Comparison of ENCODE assay signal across 18 cellular contexts in genomic region chr1:113320272-113320671, GRCh38.
DNase-seq lines count a peak whose midpoint lies in the region; TF ChIP-seq lines count a peak whose summit lies in the region.
"Had no signal": no experiment of that assay in that cellular context is flagged by ENCODE, and none has a peak within 500 bp of the region (broad histone marks: within the 10 kb centered on the region; RNA-seq: fewer than 3 reads in every experiment).

No MANE protein-coding gene starts in this region.

- H3K4me1 ChIP-seq in transverse colon (peaks cover 0 to 18% (median 11%) of the 10 kb centered on the region in 4 donors), Karpas-422 (ENCODE audit: low read length) (no peaks in the 10 kb centered on the region)
- H3K4me1 ChIP-seq: right lobe of liver had no signal

- H3K27ac ChIP-seq in transverse colon = peak overlapping the region in 3 of 4 donors; percentile 30 to 46 (median 40)
- no peak overlapping the region for H3K27ac ChIP-seq in Karpas-422 (ENCODE audit: low read length)
- H3K27ac ChIP-seq: gastroesophageal sphincter, right lobe of liver had no signal

- H3K27me3 Mint-ChIP-seq in activated T-helper 1 cell treated with anti-CD3 and anti-CD28 coated beads, Interleukin-12 subunit alpha, Interleukin-12 subunit beta, Interleukin-2, Interleukin-4 antibody, amounts not matched to agents 30 ng/mL and 10 ng/mL and 1 ng/mL, durations not matched to agents 14 hours and 24 hours and 36 hours (ENCODE audit: insufficient read depth) = no peaks in the 10 kb centered on the region
- H3K27me3 Mint-ChIP-seq: dendritic cell treated with granulocyte-macrophage colony-stimulating factor and Interleukin-4, amounts not matched to agents 40 ng/mL and 50 ng/mL, for 4 days had no signal

- H4K20me1 ChIP-seq in Karpas-422 (ENCODE audit: insufficient read depth, low read depth, low read length) = no peaks in the 10 kb centered on the region

- in situ Hi-C loops in transverse colon (cut with MboI; ENCODE audit: low pct_ligation_motif_present in 1 of 4, low pct_unique_long_range_greater_than_20kb in 1 of 4, low sequenced_read_pairs in 3 of 4) = no loop called here

- H3K9me3 Mint-ChIP-seq in activated T-helper 1 cell treated with anti-CD3 and anti-CD28 coated beads, Interleukin-12 subunit alpha, Interleukin-12 subunit beta, Interleukin-2, Interleukin-4 antibody, amounts not matched to agents 30 ng/mL and 10 ng/mL and 1 ng/mL, durations not matched to agents 14 hours and 24 hours and 36 hours = no peaks in the 10 kb centered on the region
- H3K9me3 Mint-ChIP-seq: dendritic cell treated with granulocyte-macrophage colony-stimulating factor and Interleukin-4, amounts not matched to agents 40 ng/mL and 50 ng/mL, for 4 days had no signal

- TF ChIP-seq CTCF in epithelial cell of proximal tubule (conservative IDR thresholded peaks at IDR 0.05; ENCODE audit: low read depth, low read length) = no peak
- no peak for TF ChIP-seq CTCF in transverse colon (IDR thresholded peaks at IDR 0.05)

- H3K9me3 ChIP-seq in transverse colon (no peaks in the 10 kb centered on the region), Karpas-422 (ENCODE audit: low read length) (no peaks in the 10 kb centered on the region)
- H3K9me3 ChIP-seq: gastroesophageal sphincter, right lobe of liver had no signal

- H3K9me2 ChIP-seq in Karpas-422 (replicated peaks; ENCODE audit: insufficient read depth, low read length) = no peaks in the 10 kb centered on the region

- H3K27me3 ChIP-seq in transverse colon (no peaks in the 10 kb centered on the region), Karpas-422 (ENCODE audit: low read length) (no peaks in the 10 kb centered on the region)
- H3K27me3 ChIP-seq: gastroesophageal sphincter, right lobe of liver had no signal

- DNase-seq in NCI-H2171 treated with DMSO at 0.1 percent for 48 hours (lab: John Stamatoyannopoulos, UW) (peak; percentile 41), NCI-H2171 (lab: John Stamatoyannopoulos, UW) (no peak), NCI-H748 (lab: John Stamatoyannopoulos, UW; ENCODE audit: unreplicated experiment) (peak; percentile 70), epithelial cell of proximal tubule (ENCODE audit: low read depth) (peak; percentile 36), transverse colon (no peak), Karpas-422 (no peak), ureter (ENCODE audit: low spot score) (no peak)
- no peak for DNase-seq in activated T-helper 1 cell treated with anti-CD3 and anti-CD28 coated beads, Interleukin-12 subunit alpha, Interleukin-12 subunit beta, Interleukin-2, Interleukin-4 antibody, amounts not matched to agents 30 ng/mL and 10 ng/mL and 1 ng/mL, durations not matched to agents 14 hours and 24 hours and 36 hours (ENCODE audit: low spot score)
- DNase-seq: activated CD8-positive, alpha-beta memory T cell treated with anti-CD3 and anti-CD28 coated beads for 24 hours; activated naive CD8-positive, alpha-beta T cell treated with anti-CD3 and anti-CD28 coated beads for 36 hours; C1 segment of cervical spinal cord; erythroblast; left ventricle myocardium superior; NCI-H446; right lobe of liver; stimulated activated naive CD4-positive, alpha-beta T cell had no signal

- TF ChIP-seq EP300 in transverse colon (IDR thresholded peaks at IDR 0.05; ENCODE audit: low read depth) = no peak

- no peak overlapping the region for H3K4me2 ChIP-seq in Karpas-422 (ENCODE audit: low read depth, low read length, poor library complexity, severe bottlenecking)

- no peak for TF ChIP-seq POLR2A in transverse colon (IDR thresholded peaks at IDR 0.05)

- H3K36me3 Mint-ChIP-seq in activated T-helper 1 cell treated with anti-CD3 and anti-CD28 coated beads, Interleukin-12 subunit alpha, Interleukin-12 subunit beta, Interleukin-2, Interleukin-4 antibody, amounts not matched to agents 30 ng/mL and 10 ng/mL and 1 ng/mL, durations not matched to agents 14 hours and 24 hours and 36 hours (ENCODE audit: low read depth) = no peaks in the 10 kb centered on the region
- H3K36me3 Mint-ChIP-seq: activated naive CD8-positive, alpha-beta T cell treated with anti-CD3 and anti-CD28 coated beads for 36 hours had no signal

- no peaks in the 10 kb centered on the region for H3K4me1 Mint-ChIP-seq in activated T-helper 1 cell treated with anti-CD3 and anti-CD28 coated beads, Interleukin-12 subunit alpha, Interleukin-12 subunit beta, Interleukin-2, Interleukin-4 antibody, amounts not matched to agents 30 ng/mL and 10 ng/mL and 1 ng/mL, durations not matched to agents 14 hours and 24 hours and 36 hours (ENCODE audit: low read depth)
- H3K4me1 Mint-ChIP-seq: activated naive CD8-positive, alpha-beta T cell treated with anti-CD3 and anti-CD28 coated beads for 36 hours had no signal

- H3K79me2 ChIP-seq in Karpas-422 (ENCODE audit: low read length) = no peaks in the 10 kb centered on the region

- intact Hi-C loops in transverse colon (cut with DNase I; ENCODE audit: low total_unique reads) = no loop called here
- intact Hi-C loops in activated T-helper 1 cell treated with anti-CD3 and anti-CD28 coated beads, Interleukin-12 subunit alpha, Interleukin-12 subunit beta, Interleukin-2, Interleukin-4 antibody, amounts not matched to agents 30 ng/mL and 10 ng/mL and 1 ng/mL, durations not matched to agents 14 hours and 24 hours and 36 hours (cut with micrococcal nuclease) = no loop called here

- H3K4me3 ChIP-seq in epithelial cell of proximal tubule (ENCODE audit: low read depth, low read length) = no peak overlapping the region
- H3K4me3 ChIP-seq in transverse colon = no peak overlapping the region
- H3K4me3 ChIP-seq in Karpas-422 (ENCODE audit: low read length) = no peak overlapping the region
- H3K4me3 ChIP-seq: gastroesophageal sphincter, right lobe of liver had no signal

- H3K4me3 Mint-ChIP-seq in activated T-helper 1 cell treated with anti-CD3 and anti-CD28 coated beads, Interleukin-12 subunit alpha, Interleukin-12 subunit beta, Interleukin-2, Interleukin-4 antibody, amounts not matched to agents 30 ng/mL and 10 ng/mL and 1 ng/mL, durations not matched to agents 14 hours and 24 hours and 36 hours = no peak overlapping the region
- H3K4me3 Mint-ChIP-seq: activated naive CD8-positive, alpha-beta T cell treated with anti-CD3 and anti-CD28 coated beads for 36 hours; dendritic cell treated with granulocyte-macrophage colony-stimulating factor and Interleukin-4, amounts not matched to agents 40 ng/mL and 50 ng/mL, for 4 days had no signal

- H3K36me3 ChIP-seq in transverse colon (no peaks in the 10 kb centered on the region), Karpas-422 (ENCODE audit: insufficient read depth, low read length) (no peaks in the 10 kb centered on the region)
- H3K36me3 ChIP-seq: gastroesophageal sphincter, right lobe of liver had no signal

- no peak overlapping the region for H3K9ac ChIP-seq in Karpas-422 (ENCODE audit: low read length)

- no peak overlapping the region for H3K27ac Mint-ChIP-seq in activated T-helper 1 cell treated with anti-CD3 and anti-CD28 coated beads, Interleukin-12 subunit alpha, Interleukin-12 subunit beta, Interleukin-2, Interleukin-4 antibody, amounts not matched to agents 30 ng/mL and 10 ng/mL and 1 ng/mL, durations not matched to agents 14 hours and 24 hours and 36 hours
- H3K27ac Mint-ChIP-seq: activated naive CD8-positive, alpha-beta T cell treated with anti-CD3 and anti-CD28 coated beads for 36 hours; dendritic cell treated with granulocyte-macrophage colony-stimulating factor and Interleukin-4, amounts not matched to agents 40 ng/mL and 50 ng/mL, for 4 days had no signal

- H2AFZ ChIP-seq in Karpas-422 (ENCODE audit: low read length) = no peak overlapping the region

Comparison
In these comparisons a context has a peak if more than half of its experiments do, and no peak if none do; other contexts are left out.
1. DNase-seq: peak in NCI-H2171 treated with DMSO at 0.1 percent for 48 hours (single experiment), NCI-H748 (single experiment) and epithelial cell of proximal tubule (single experiment); none in NCI-H2171 (single experiment), transverse colon (single experiment), activated T-helper 1 cell treated with anti-CD3 and anti-CD28 coated beads, Interleukin-12 subunit alpha, Interleukin-12 subunit beta, Interleukin-2, Interleukin-4 antibody, amounts not matched to agents 30 ng/mL and 10 ng/mL and 1 ng/mL, durations not matched to agents 14 hours and 24 hours and 36 hours (single experiment), Karpas-422 (single experiment) and ureter (single experiment).